ENCODE assay signal across 1 cellular context in genomic region chr3:193871093-193871485, GRCh38.
TF ChIP-seq lines count a peak whose summit lies in the region.

No MANE protein-coding gene starts in this region.

TF ChIP-seq in HCT116, 20 proteins besides CTCF, POLR2A, EP300 and RAD21 (continued from another document):
- TF ChIP-seq ZBTB33 (IDR thresholded peaks at IDR 0.05; ENCODE audit: extremely low read depth, insufficient replicate concordance, low read length) (no peak), TCF7L2 (IDR thresholded peaks at IDR 0.05; ENCODE audit: borderline replicate concordance, extremely low read depth, insufficient read depth, insufficient read length) (no peak), EZH2 (IDR thresholded peaks at IDR 0.05) (no peak), REST (IDR thresholded peaks at IDR 0.05; ENCODE audit: low read depth) (no peak), CEBPB (IDR thresholded peaks at IDR 0.05; ENCODE audit: low read depth) (no peak), FOSL1 (IDR thresholded peaks at IDR 0.05; ENCODE audit: low read depth) (no peak), ZNF274 (IDR thresholded peaks at IDR 0.05; ENCODE audit: low read depth, low read length) (no peak), ZFX (IDR thresholded peaks at IDR 0.05) (no peak), ATF3 (IDR thresholded peaks at IDR 0.05) (no peak), SRF (IDR thresholded peaks at IDR 0.05; ENCODE audit: low read depth) (no peak), CBX3 (IDR thresholded peaks at IDR 0.05; ENCODE audit: low read depth) (no peak)
TF ChIP-seq in HCT116: peak in this region for 0.
